Comparison of ENCODE assay signal across 26 cellular contexts in genomic region chr1:11216074-11216473, GRCh38. TPM values are rescaled to one million over a fixed set of nuclear protein-coding genes. Genes with fewer than 3 reads are reported as not detected.
A peak's percentile ranks its signal among the peaks of the same experiment; 100 is the strongest.
DNase-seq lines count a peak whose midpoint lies in the region; ATAC-seq and TF ChIP-seq lines count a peak whose summit lies in the region.
"Had no signal": no experiment of that assay in that cellular context is flagged by ENCODE, and none has a peak within 500 bp of the region (broad histone marks: within the 10 kb centered on the region; RNA-seq: fewer than 3 reads in every experiment).

No MANE protein-coding gene starts in this region.

- no peak for TF ChIP-seq CTCF in activated CD8-positive, alpha-beta T cell treated with anti-CD3 and anti-CD28 coated beads for 36 hours (IDR thresholded peaks at IDR 0.05)
- TF ChIP-seq CTCF in right lobe of liver (IDR thresholded peaks at IDR 0.05) (no peak), left ventricle myocardium inferior (IDR thresholded peaks at IDR 0.05; ENCODE audit: borderline replicate concordance) (no peak)
- no peak for TF ChIP-seq CTCF in CD8-positive, alpha-beta T cell (IDR thresholded peaks at IDR 0.05)

- H3K36me3 ChIP-seq in right lobe of liver = peaks cover 0 to 49% (median 19%) of the 10 kb centered on the region in 4 donors
- peaks cover 53% of the 10 kb centered on the region for H3K36me3 ChIP-seq in CD8-positive, alpha-beta T cell (ENCODE audit: insufficient read depth, low read length)
- H3K36me3 ChIP-seq in left ventricle myocardium inferior = peaks cover 91% of the 10 kb centered on the region

- no peak for DNase-seq in activated CD8-positive, alpha-beta T cell treated with anti-CD3 and anti-CD28 coated beads, Interleukin-2, amount 10 ng/mL, durations not matched to agents 7 days and 5 days
- DNase-seq in activated CD8-positive, alpha-beta T cell treated with anti-CD3 and anti-CD28 coated beads for 36 hours = no peak
- DNase-seq in right lobe of liver = no peak
- DNase-seq in CD8-positive, alpha-beta T cell = no peak
- no peak for DNase-seq in left ventricle myocardium inferior
- DNase-seq in Right ventricle myocardium inferior (ENCODE audit: missing footprints) = no peak
- DNase-seq in stimulated activated CD4-positive, alpha-beta T cell treated with anti-CD3 and anti-CD28 coated beads, Interleukin-4, amount 100 ng/mL, for 1 hour = no peak
- DNase-seq: ACHN; CD4-positive, alpha-beta T cell; DND-41; GM23248; KBM-7; NCI-H1092; NCI-H1436 treated with DMSO at 0.1 percent for 48 hours; NCI-H2029 treated with DMSO at 0.1 percent for 48 hours; NCI-H345; NCI-H524; NCI-H82; Peyer's patch had no signal

- H3K27me3 ChIP-seq in right lobe of liver = no peaks in the 10 kb centered on the region
- no peaks in the 10 kb centered on the region for H3K27me3 ChIP-seq in CD8-positive, alpha-beta T cell (ENCODE audit: insufficient read depth, low read length)
- H3K27me3 ChIP-seq in left ventricle myocardium inferior (ENCODE audit: low read depth) = no peaks in the 10 kb centered on the region
- H3K27me3 ChIP-seq: BLaER1, Peyer's patch, SJSA1 had no signal

- H3K36me3 Mint-ChIP-seq in activated CD8-positive, alpha-beta T cell treated with anti-CD3 and anti-CD28 coated beads, Interleukin-2, amount 10 ng/mL, durations not matched to agents 7 days and 5 days (ENCODE audit: low read depth) = peaks cover 58% of the 10 kb centered on the region
- H3K36me3 Mint-ChIP-seq in activated CD8-positive, alpha-beta T cell treated with anti-CD3 and anti-CD28 coated beads for 36 hours (ENCODE audit: low read depth) = peaks cover 30% of the 10 kb centered on the region
- peaks cover 87% of the 10 kb centered on the region for H3K36me3 Mint-ChIP-seq in CD8-positive, alpha-beta T cell

- no peak for ATAC-seq in activated CD8-positive, alpha-beta T cell treated with anti-CD3 and anti-CD28 coated beads, Interleukin-2, amount 10 ng/mL, durations not matched to agents 7 days and 5 days
- no peak for ATAC-seq in activated CD8-positive, alpha-beta T cell treated with anti-CD3 and anti-CD28 coated beads for 36 hours
- ATAC-seq in right lobe of liver (peak in 3 of 4 donors; percentile 57 to 72 (median 69)), Right ventricle myocardium inferior (no peak)
- ATAC-seq in CD8-positive, alpha-beta T cell = no peak

- no peaks in the 10 kb centered on the region for H3K9me3 ChIP-seq in right lobe of liver
- H3K9me3 ChIP-seq in CD8-positive, alpha-beta T cell (ENCODE audit: low read length) = no peaks in the 10 kb centered on the region
- H3K9me3 ChIP-seq in left ventricle myocardium inferior (replicated peaks) = no peaks in the 10 kb centered on the region
- H3K9me3 ChIP-seq: BLaER1, HAP-1, Peyer's patch, SJSA1 had no signal

- TF ChIP-seq POLR2A in right lobe of liver (IDR thresholded peaks at IDR 0.05) = no peak

- intact Hi-C loops in activated CD8-positive, alpha-beta T cell treated with anti-CD3 and anti-CD28 coated beads for 36 hours (cut with micrococcal nuclease) = no loop called here
- intact Hi-C loops in right lobe of liver (cut with DNase I) (no loop called here), left ventricle myocardium inferior (cut with micrococcal nuclease) (no loop called here), Right ventricle myocardium inferior (cut with DNase I) (no loop called here)
- intact Hi-C loops in CD8-positive, alpha-beta T cell (cut with DNase I, micrococcal nuclease) = no loop called here

- H3K27ac Mint-ChIP-seq in activated CD8-positive, alpha-beta T cell treated with anti-CD3 and anti-CD28 coated beads, Interleukin-2, amount 10 ng/mL, durations not matched to agents 7 days and 5 days = peak overlapping the region; percentile 41
- no peak overlapping the region for H3K27ac Mint-ChIP-seq in activated CD8-positive, alpha-beta T cell treated with anti-CD3 and anti-CD28 coated beads for 36 hours
- H3K27ac Mint-ChIP-seq in CD8-positive, alpha-beta T cell = no peak overlapping the region
- H3K27ac Mint-ChIP-seq: CD4-positive, alpha-beta T cell had no signal

- no peak overlapping the region for H3K4me3 ChIP-seq in right lobe of liver
- H3K4me3 ChIP-seq in CD8-positive, alpha-beta T cell (ENCODE audit: low read depth, low read length) = no peak overlapping the region
- no peak overlapping the region for H3K4me3 ChIP-seq in left ventricle myocardium inferior
- H3K4me3 ChIP-seq: BLaER1, GM23248, HAP-1, Peyer's patch, SJSA1 had no signal

- H3K27ac ChIP-seq in cingulate gyrus (ENCODE audit: low read depth, low read length) (peak overlapping the region; percentile 34), right lobe of liver (peak overlapping the region in 1 of 3 donors; percentile 27), left ventricle myocardium inferior (replicated peaks) (no peak overlapping the region)
- H3K27ac ChIP-seq in CD8-positive, alpha-beta T cell (ENCODE audit: low read depth, low read length) = no peak overlapping the region
- H3K27ac ChIP-seq: 22Rv1, BLaER1, GM23248, HL-60, Peyer's patch, SJSA1 had no signal

- 100% methylated on average over 1 of the region's 1 CpG for WGBS in right lobe of liver (ENCODE audit: insufficient coverage, low coverage, low lambda C conversion rate, missing lambda C conversion rate)

- H3K4me1 ChIP-seq in right lobe of liver = peaks cover 0 to 8% (median 0%) of the 10 kb centered on the region in 4 donors
- H3K4me1 ChIP-seq in CD8-positive, alpha-beta T cell (ENCODE audit: insufficient read depth, low read length) = no peaks in the 10 kb centered on the region
- H3K4me1 ChIP-seq in left ventricle myocardium inferior = peaks cover 5% of the 10 kb centered on the region
- H3K4me1 ChIP-seq: HAP-1, Peyer's patch, SJSA1 had no signal

- H3K9me3 Mint-ChIP-seq in activated CD8-positive, alpha-beta T cell treated with anti-CD3 and anti-CD28 coated beads, Interleukin-2, amount 10 ng/mL, durations not matched to agents 7 days and 5 days (ENCODE audit: insufficient read depth) = no peaks in the 10 kb centered on the region
- H3K9me3 Mint-ChIP-seq in activated CD8-positive, alpha-beta T cell treated with anti-CD3 and anti-CD28 coated beads for 36 hours = no peaks in the 10 kb centered on the region
- no peaks in the 10 kb centered on the region for H3K9me3 Mint-ChIP-seq in CD8-positive, alpha-beta T cell
- H3K9me3 Mint-ChIP-seq: CD4-positive, alpha-beta T cell had no signal

- no peaks in the 10 kb centered on the region for H3K27me3 Mint-ChIP-seq in activated CD8-positive, alpha-beta T cell treated with anti-CD3 and anti-CD28 coated beads, Interleukin-2, amount 10 ng/mL, durations not matched to agents 7 days and 5 days (ENCODE audit: low read depth)
- H3K27me3 Mint-ChIP-seq in activated CD8-positive, alpha-beta T cell treated with anti-CD3 and anti-CD28 coated beads for 36 hours = no peaks in the 10 kb centered on the region
- H3K27me3 Mint-ChIP-seq in CD8-positive, alpha-beta T cell (ENCODE audit: low read depth) = no peaks in the 10 kb centered on the region
- H3K27me3 Mint-ChIP-seq: CD4-positive, alpha-beta T cell had no signal

- CTCF ChIA-PET in activated CD8-positive, alpha-beta T cell treated with anti-CD3 and anti-CD28 coated beads, Interleukin-2, amount 10 ng/mL, durations not matched to agents 7 days and 5 days (lab: Charles Lee) = interaction anchor here (1.4 kb wide), 1 partner anchor 179 kb away, joined by 4 read pairs; no protein-coding TSS in a partner anchor
- CTCF ChIA-PET in activated CD8-positive, alpha-beta T cell treated with anti-CD3 and anti-CD28 coated beads for 36 hours (lab: Charles Lee) = interaction anchor here (1.4 kb wide), 1 partner anchor 178 kb away, joined by 6 read pairs; no protein-coding TSS in a partner anchor
- CTCF ChIA-PET in CD8-positive, alpha-beta T cell (lab: Charles Lee) = interaction anchor here (1.1 to 2.2 kb wide), 2 partner anchors 24 to 178 kb away, joined by 3 to 10 read pairs; no protein-coding TSS in a partner anchor

- POLR2A ChIA-PET in activated CD8-positive, alpha-beta T cell treated with anti-CD3 and anti-CD28 coated beads, Interleukin-2, amount 10 ng/mL, durations not matched to agents 7 days and 5 days (lab: Charles Lee) = interaction anchor here (1.3 kb wide), 1 partner anchor 156 kb away, joined by 5 read pairs; the partner anchor contains the start of gene SRM
- POLR2A ChIA-PET in activated CD8-positive, alpha-beta T cell treated with anti-CD3 and anti-CD28 coated beads for 36 hours (lab: Charles Lee) = interaction anchor here (1.0 to 1.2 kb wide), 2 partner anchors 47 to 79 kb away, joined by 3 to 4 read pairs; partner anchors contain the start of gene MTOR
- POLR2A ChIA-PET in CD8-positive, alpha-beta T cell (lab: Charles Lee) = no interaction called here

- H3K4me3 Mint-ChIP-seq in activated CD8-positive, alpha-beta T cell treated with anti-CD3 and anti-CD28 coated beads, Interleukin-2, amount 10 ng/mL, durations not matched to agents 7 days and 5 days = no peak overlapping the region
- H3K4me3 Mint-ChIP-seq in activated CD8-positive, alpha-beta T cell treated with anti-CD3 and anti-CD28 coated beads for 36 hours = no peak overlapping the region
- no peak overlapping the region for H3K4me3 Mint-ChIP-seq in CD8-positive, alpha-beta T cell
- H3K4me3 Mint-ChIP-seq: CD4-positive, alpha-beta T cell had no signal

- H3K4me1 Mint-ChIP-seq in activated CD8-positive, alpha-beta T cell treated with anti-CD3 and anti-CD28 coated beads, Interleukin-2, amount 10 ng/mL, durations not matched to agents 7 days and 5 days (ENCODE audit: low read depth) = no peaks in the 10 kb centered on the region
- H3K4me1 Mint-ChIP-seq in activated CD8-positive, alpha-beta T cell treated with anti-CD3 and anti-CD28 coated beads for 36 hours (ENCODE audit: low read depth) = no peaks in the 10 kb centered on the region
- H3K4me1 Mint-ChIP-seq in CD8-positive, alpha-beta T cell (ENCODE audit: low read depth) = no peaks in the 10 kb centered on the region

RNA-seq across cellular contexts. Expression of gene ANGPTL7, which starts 26.9 kb away (rescaled TPM):
- total RNA-seq in activated CD8-positive, alpha-beta T cell treated with anti-CD3 and anti-CD28 coated beads, Interleukin-2, amount 10 ng/mL, durations not matched to agents 7 days and 5 days = not detected
- total RNA-seq in activated CD8-positive, alpha-beta T cell treated with anti-CD3 and anti-CD28 coated beads for 36 hours = not detected
- total RNA-seq in right lobe of liver (not detected), left ventricle myocardium inferior (1.1 TPM), Right ventricle myocardium inferior (0.51 TPM)
- total RNA-seq in CD8-positive, alpha-beta T cell = not detected
- total RNA-seq: CD4-positive, alpha-beta T cell; GM23248; HT-29; SJSA1 had no signal

RNA-seq across cellular contexts. Expression of gene MTOR, which starts 46.3 kb away (rescaled TPM):
- total RNA-seq in activated CD8-positive, alpha-beta T cell treated with anti-CD3 and anti-CD28 coated beads, Interleukin-2, amount 10 ng/mL, durations not matched to agents 7 days and 5 days = 10 to 100 TPM; 55.9 to 57.5 TPM
- total RNA-seq in activated CD8-positive, alpha-beta T cell treated with anti-CD3 and anti-CD28 coated beads for 36 hours = 10 to 100 TPM; 34.7 to 36.8 TPM
- 10 to 100 TPM; 25.1 to 35.3 (median 32.4) TPM for total RNA-seq in right lobe of liver
- 10 to 100 TPM; 24.7 to 25.1 TPM for total RNA-seq in CD8-positive, alpha-beta T cell
- 34.9 TPM for total RNA-seq in left ventricle myocardium inferior
- 28.4 TPM for total RNA-seq in Right ventricle myocardium inferior

RNA-seq across cellular contexts. Expression of gene UBIAD1, which starts 56.9 kb away (rescaled TPM):
- total RNA-seq in activated CD8-positive, alpha-beta T cell treated with anti-CD3 and anti-CD28 coated beads, Interleukin-2, amount 10 ng/mL, durations not matched to agents 7 days and 5 days = 10 to 100 TPM; 30.8 to 33.7 TPM
- 10 to 100 TPM; 24.0 to 26.2 TPM for total RNA-seq in activated CD8-positive, alpha-beta T cell treated with anti-CD3 and anti-CD28 coated beads for 36 hours
- 10 to 100 TPM in 3 of 6 experiments, 1 to 10 TPM in 3; 7.0 to 11.4 (median 9.7) TPM for total RNA-seq in right lobe of liver
- total RNA-seq in CD8-positive, alpha-beta T cell = 10 to 100 TPM; 15.9 to 18.2 TPM
- 9.6 TPM for total RNA-seq in left ventricle myocardium inferior
- 11.2 TPM for total RNA-seq in Right ventricle myocardium inferior

Comparison
In these comparisons a context has a peak if more than half of its experiments do, and no peak if none do; other contexts are left out.
1. ATAC-seq: peak in right lobe of liver (3 of 4); none in activated CD8-positive, alpha-beta T cell treated with anti-CD3 and anti-CD28 coated beads, Interleukin-2, amount 10 ng/mL, durations not matched to agents 7 days and 5 days (single experiment), activated CD8-positive, alpha-beta T cell treated with anti-CD3 and anti-CD28 coated beads for 36 hours (single experiment), CD8-positive, alpha-beta T cell (single experiment) and Right ventricle myocardium inferior (single experiment).